1 cellular context compared by ENCODE assay signal in the genomic region with DNA sequence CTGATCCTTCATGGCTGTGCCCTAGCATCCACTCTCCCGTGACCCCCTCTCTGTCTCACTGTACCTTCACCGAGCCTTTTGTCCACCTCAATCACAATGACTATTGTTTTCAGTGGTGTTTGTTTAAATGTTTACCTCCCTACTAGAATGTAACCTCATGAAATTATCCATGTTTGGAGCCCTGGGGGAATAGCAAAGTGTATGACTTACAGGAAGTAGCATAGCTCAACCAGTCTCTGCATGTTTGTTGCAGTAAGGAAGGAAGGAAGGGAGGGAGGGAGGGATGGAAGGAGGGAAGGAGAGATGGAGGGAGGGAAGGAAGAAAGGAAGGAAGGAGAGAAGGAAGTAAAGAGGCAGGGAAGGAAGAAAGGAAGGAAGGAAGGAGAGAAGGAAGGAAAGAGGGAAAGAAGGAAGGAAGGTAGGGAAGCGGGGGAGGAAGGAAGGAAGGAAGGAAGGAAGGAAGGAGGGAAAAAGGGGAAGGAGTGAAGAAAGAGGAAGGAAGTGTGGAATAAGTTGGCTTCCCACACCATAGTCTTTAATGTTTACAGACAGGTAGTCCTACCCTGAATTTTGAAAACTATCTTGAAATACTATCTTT.
TF ChIP-seq lines count a peak whose summit lies in the region.

No MANE protein-coding gene starts in this region.

TF ChIP-seq in HepG2, 621 proteins besides CTCF, POLR2A, EP300 and RAD21 (continued from another document):
- TF ChIP-seq, protein P1, sequence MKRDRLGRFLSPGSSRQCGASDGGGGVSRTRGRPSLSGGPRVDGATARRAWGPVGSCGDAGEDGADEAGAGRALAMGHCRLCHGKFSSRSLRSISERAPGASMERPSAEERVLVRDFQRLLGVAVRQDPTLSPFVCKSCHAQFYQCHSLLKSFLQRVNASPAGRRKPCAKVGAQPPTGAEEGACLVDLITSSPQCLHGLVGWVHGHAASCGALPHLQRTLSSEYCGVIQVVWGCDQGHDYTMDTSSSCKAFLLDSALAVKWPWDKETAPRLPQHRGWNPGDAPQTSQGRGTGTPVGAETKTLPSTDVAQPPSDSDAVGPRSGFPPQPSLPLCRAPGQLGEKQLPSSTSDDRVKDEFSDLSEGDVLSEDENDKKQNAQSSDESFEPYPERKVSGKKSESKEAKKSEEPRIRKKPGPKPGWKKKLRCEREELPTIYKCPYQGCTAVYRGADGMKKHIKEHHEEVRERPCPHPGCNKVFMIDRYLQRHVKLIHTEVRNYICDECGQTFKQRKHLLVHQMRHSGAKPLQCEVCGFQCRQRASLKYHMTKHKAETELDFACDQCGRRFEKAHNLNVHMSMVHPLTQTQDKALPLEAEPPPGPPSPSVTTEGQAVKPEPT (CRISPR knock-in tag; IDR thresholded peaks at IDR 0.05; ENCODE audit: low read depth): no peak
- TF ChIP-seq ZNF775 (CRISPR knock-in tag; IDR thresholded peaks at IDR 0.05; ENCODE audit: borderline replicate concordance): no peak
- peak; percentile 85 for TF ChIP-seq HNRNPK (IDR thresholded peaks at IDR 0.05; ENCODE audit: low read depth, low read length, poor library complexity, severe bottlenecking)
- no peak for TF ChIP-seq GATAD2A (CRISPR knock-in tag; IDR thresholded peaks at IDR 0.05)
- 0 out of 2 replicates have a peak, but pooled peaks have one; percentile 31 for TF ChIP-seq PCBP1 (IDR thresholded peaks at IDR 0.05; ENCODE audit: borderline replicate concordance, low read depth, low read length)
- TF ChIP-seq, protein P2, sequence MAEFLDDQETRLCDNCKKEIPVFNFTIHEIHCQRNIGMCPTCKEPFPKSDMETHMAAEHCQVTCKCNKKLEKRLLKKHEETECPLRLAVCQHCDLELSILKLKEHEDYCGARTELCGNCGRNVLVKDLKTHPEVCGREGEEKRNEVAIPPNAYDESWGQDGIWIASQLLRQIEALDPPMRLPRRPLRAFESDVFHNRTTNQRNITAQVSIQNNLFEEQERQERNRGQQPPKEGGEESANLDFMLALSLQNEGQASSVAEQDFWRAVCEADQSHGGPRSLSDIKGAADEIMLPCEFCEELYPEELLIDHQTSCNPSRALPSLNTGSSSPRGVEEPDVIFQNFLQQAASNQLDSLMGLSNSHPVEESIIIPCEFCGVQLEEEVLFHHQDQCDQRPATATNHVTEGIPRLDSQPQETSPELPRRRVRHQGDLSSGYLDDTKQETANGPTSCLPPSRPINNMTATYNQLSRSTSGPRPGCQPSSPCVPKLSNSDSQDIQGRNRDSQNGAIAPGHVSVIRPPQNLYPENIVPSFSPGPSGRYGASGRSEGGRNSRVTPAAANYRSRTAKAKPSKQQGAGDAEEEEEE (CRISPR knock-in tag; IDR thresholded peaks at IDR 0.05; ENCODE audit: borderline replicate concordance): no peak
TF ChIP-seq in HepG2: peak in this region for 2.
